ENCODE assay signal across 1 cellular context in the genomic region with DNA sequence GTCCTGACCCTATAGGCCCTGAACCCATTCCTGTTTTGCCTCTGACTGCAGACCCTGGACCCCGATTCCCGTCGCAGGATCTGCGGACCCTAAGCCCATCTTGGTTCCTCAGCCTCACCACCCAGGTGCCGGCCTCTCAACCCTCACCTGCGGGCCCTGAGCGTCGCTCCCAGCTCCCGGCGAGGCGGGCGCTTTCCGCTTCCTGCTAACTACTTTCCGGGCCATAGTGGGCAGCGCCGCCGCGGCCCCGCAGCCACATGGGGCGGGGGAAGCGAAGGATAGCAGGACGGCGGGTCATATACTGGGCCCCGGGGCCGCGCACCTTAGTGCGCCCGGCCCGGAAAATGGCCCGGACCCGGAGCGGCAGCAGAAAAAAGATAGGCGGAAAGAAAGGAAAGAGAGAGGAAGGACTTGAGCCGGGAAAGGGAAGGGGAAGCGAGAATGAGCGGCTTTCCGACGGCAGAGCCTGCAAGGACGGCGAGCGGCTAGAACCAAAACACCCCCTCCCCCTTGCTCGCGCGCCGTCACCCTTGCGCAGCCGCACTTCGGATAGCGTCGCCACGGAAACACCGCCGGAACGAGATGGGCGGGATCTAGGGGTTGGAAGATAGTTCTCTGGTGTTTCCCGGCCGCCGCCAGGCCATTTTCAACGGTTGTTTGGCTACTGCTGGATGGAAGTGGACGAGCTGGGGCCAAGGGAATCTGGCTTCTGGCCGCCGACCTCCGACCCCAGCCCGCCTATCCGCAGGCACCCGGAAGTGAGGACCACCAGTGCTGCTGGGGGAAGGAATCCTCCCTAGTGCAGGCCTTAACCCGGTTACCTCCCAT.
TF ChIP-seq lines count a peak whose summit lies in the region.

Gene DCAF12, minus strand, starts transcription at position 492 of the 828 bp plus-strand sequence. Its CDS starts 267 bp downstream, at position 225.

TF ChIP-seq in HepG2, 621 proteins besides CTCF, POLR2A, EP300 and RAD21 (continued from another document and continues in another):
- TF ChIP-seq, protein P1, sequence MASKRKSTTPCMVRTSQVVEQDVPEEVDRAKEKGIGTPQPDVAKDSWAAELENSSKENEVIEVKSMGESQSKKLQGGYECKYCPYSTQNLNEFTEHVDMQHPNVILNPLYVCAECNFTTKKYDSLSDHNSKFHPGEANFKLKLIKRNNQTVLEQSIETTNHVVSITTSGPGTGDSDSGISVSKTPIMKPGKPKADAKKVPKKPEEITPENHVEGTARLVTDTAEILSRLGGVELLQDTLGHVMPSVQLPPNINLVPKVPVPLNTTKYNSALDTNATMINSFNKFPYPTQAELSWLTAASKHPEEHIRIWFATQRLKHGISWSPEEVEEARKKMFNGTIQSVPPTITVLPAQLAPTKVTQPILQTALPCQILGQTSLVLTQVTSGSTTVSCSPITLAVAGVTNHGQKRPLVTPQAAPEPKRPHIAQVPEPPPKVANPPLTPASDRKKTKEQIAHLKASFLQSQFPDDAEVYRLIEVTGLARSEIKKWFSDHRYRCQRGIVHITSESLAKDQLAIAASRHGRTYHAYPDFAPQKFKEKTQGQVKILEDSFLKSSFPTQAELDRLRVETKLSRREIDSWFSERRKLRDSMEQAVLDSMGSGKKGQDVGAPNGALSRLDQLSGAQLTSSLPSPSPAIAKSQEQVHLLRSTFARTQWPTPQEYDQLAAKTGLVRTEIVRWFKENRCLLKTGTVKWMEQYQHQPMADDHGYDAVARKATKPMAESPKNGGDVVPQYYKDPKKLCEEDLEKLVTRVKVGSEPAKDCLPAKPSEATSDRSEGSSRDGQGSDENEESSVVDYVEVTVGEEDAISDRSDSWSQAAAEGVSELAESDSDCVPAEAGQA (IDR thresholded peaks at IDR 0.05; ENCODE audit: low read depth), result no peak; the same call in 1 of the 2 replicates
- TF ChIP-seq, protein P1 (CRISPR knock-in tag; IDR thresholded peaks at IDR 0.05; ENCODE audit: borderline replicate concordance), result no peak
- no peak for TF ChIP-seq FOXA1 (IDR thresholded peaks at IDR 0.05)
- TF ChIP-seq FOXA1 (CRISPR knock-in tag; IDR thresholded peaks at IDR 0.05), result 0 out of 2 replicates have a peak, but pooled peaks have one; percentile 1
- TF ChIP-seq, protein P2, sequence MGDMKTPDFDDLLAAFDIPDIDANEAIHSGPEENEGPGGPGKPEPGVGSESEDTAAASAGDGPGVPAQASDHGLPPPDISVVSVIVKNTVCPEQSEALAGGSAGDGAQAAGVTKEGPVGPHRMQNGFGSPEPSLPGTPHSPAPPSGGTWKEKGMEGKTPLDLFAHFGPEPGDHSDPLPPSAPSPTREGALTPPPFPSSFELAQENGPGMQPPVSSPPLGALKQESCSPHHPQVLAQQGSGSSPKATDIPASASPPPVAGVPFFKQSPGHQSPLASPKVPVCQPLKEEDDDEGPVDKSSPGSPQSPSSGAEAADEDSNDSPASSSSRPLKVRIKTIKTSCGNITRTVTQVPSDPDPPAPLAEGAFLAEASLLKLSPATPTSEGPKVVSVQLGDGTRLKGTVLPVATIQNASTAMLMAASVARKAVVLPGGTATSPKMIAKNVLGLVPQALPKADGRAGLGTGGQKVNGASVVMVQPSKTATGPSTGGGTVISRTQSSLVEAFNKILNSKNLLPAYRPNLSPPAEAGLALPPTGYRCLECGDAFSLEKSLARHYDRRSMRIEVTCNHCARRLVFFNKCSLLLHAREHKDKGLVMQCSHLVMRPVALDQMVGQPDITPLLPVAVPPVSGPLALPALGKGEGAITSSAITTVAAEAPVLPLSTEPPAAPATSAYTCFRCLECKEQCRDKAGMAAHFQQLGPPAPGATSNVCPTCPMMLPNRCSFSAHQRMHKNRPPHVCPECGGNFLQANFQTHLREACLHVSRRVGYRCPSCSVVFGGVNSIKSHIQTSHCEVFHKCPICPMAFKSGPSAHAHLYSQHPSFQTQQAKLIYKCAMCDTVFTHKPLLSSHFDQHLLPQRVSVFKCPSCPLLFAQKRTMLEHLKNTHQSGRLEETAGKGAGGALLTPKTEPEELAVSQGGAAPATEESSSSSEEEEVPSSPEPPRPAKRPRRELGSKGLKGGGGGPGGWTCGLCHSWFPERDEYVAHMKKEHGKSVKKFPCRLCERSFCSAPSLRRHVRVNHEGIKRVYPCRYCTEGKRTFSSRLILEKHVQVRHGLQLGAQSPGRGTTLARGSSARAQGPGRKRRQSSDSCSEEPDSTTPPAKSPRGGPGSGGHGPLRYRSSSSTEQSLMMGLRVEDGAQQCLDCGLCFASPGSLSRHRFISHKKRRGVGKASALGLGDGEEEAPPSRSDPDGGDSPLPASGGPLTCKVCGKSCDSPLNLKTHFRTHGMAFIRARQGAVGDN (CRISPR knock-in tag; IDR thresholded peaks at IDR 0.05), result peak; percentile 99
- no peak for TF ChIP-seq MAF1 (CRISPR knock-in tag; IDR thresholded peaks at IDR 0.05; ENCODE audit: borderline replicate concordance)
- TF ChIP-seq, protein P3, sequence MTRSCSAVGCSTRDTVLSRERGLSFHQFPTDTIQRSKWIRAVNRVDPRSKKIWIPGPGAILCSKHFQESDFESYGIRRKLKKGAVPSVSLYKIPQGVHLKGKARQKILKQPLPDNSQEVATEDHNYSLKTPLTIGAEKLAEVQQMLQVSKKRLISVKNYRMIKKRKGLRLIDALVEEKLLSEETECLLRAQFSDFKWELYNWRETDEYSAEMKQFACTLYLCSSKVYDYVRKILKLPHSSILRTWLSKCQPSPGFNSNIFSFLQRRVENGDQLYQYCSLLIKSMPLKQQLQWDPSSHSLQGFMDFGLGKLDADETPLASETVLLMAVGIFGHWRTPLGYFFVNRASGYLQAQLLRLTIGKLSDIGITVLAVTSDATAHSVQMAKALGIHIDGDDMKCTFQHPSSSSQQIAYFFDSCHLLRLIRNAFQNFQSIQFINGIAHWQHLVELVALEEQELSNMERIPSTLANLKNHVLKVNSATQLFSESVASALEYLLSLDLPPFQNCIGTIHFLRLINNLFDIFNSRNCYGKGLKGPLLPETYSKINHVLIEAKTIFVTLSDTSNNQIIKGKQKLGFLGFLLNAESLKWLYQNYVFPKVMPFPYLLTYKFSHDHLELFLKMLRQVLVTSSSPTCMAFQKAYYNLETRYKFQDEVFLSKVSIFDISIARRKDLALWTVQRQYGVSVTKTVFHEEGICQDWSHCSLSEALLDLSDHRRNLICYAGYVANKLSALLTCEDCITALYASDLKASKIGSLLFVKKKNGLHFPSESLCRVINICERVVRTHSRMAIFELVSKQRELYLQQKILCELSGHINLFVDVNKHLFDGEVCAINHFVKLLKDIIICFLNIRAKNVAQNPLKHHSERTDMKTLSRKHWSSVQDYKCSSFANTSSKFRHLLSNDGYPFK (CRISPR knock-in tag; IDR thresholded peaks at IDR 0.05; ENCODE audit: borderline replicate concordance), result peak; percentile 72; the same call in 1 of the 2 replicates
- TF ChIP-seq, protein P4, sequence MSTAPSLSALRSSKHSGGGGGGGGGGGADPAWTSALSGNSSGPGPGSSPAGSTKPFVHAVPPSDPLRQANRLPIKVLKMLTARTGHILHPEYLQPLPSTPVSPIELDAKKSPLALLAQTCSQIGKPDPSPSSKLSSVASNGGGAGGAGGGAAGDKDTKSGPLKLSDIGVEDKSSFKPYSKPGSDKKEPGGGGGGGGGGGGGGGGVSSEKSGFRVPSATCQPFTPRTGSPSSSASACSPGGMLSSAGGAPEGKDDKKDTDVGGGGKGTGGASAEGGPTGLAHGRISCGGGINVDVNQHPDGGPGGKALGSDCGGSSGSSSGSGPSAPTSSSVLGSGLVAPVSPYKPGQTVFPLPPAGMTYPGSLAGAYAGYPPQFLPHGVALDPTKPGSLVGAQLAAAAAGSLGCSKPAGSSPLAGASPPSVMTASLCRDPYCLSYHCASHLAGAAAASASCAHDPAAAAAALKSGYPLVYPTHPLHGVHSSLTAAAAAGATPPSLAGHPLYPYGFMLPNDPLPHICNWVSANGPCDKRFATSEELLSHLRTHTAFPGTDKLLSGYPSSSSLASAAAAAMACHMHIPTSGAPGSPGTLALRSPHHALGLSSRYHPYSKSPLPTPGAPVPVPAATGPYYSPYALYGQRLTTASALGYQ (CRISPR knock-in tag; IDR thresholded peaks at IDR 0.05), result no peak
- TF ChIP-seq CENPT (CRISPR knock-in tag; IDR thresholded peaks at IDR 0.05; ENCODE audit: low read depth), result no peak
- TF ChIP-seq ZUFSP (CRISPR knock-in tag; IDR thresholded peaks at IDR 0.05; ENCODE audit: borderline replicate concordance), result no peak
- peak; percentile 85 for TF ChIP-seq ZNF782 (CRISPR knock-in tag; IDR thresholded peaks at IDR 0.05; ENCODE audit: borderline replicate concordance)
- no peak for TF ChIP-seq ZMYM2 (CRISPR knock-in tag; IDR thresholded peaks at IDR 0.05)
- no peak for TF ChIP-seq ZNF329 (CRISPR knock-in tag; IDR thresholded peaks at IDR 0.05; ENCODE audit: low read depth)
- TF ChIP-seq NR2F6 (IDR thresholded peaks at IDR 0.05), result no peak
- TF ChIP-seq NR2F6 (CRISPR knock-in tag; IDR thresholded peaks at IDR 0.05), result peak; percentile 7; the same call in 1 of the 2 replicates
- TF ChIP-seq ATF7-NPFF (CRISPR knock-in tag; IDR thresholded peaks at IDR 0.05; ENCODE audit: low read depth), result no peak
- no peak; the same call in 1 of the 2 replicates for TF ChIP-seq MTF1 (CRISPR knock-in tag; IDR thresholded peaks at IDR 0.05)
- TF ChIP-seq, protein P5, sequence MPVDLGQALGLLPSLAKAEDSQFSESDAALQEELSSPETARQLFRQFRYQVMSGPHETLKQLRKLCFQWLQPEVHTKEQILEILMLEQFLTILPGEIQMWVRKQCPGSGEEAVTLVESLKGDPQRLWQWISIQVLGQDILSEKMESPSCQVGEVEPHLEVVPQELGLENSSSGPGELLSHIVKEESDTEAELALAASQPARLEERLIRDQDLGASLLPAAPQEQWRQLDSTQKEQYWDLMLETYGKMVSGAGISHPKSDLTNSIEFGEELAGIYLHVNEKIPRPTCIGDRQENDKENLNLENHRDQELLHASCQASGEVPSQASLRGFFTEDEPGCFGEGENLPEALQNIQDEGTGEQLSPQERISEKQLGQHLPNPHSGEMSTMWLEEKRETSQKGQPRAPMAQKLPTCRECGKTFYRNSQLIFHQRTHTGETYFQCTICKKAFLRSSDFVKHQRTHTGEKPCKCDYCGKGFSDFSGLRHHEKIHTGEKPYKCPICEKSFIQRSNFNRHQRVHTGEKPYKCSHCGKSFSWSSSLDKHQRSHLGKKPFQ (CRISPR knock-in tag; IDR thresholded peaks at IDR 0.05; ENCODE audit: insufficient replicate concordance), result peak; percentile 21
- TF ChIP-seq ZNF552 (CRISPR knock-in tag; IDR thresholded peaks at IDR 0.05; ENCODE audit: borderline replicate concordance), result peak; percentile 22; the same call in 1 of the 2 replicates
- TF ChIP-seq, protein P6, sequence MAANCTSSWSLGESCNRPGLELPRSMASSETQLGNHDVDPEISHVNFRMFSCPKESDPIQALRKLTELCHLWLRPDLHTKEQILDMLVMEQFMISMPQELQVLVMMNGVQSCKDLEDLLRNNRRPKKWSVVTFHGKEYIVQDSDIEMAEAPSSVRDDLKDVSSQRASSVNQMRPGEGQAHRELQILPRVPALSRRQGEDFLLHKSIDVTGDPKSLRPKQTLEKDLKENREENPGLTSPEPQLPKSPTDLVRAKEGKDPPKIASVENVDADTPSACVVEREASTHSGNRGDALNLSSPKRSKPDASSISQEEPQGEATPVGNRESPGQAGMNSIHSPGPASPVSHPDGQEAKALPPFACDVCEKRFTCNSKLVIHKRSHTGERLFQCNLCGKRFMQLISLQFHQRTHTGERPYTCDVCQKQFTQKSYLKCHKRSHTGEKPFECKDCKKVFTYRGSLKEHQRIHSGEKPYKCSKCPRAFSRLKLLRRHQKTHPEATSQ (CRISPR knock-in tag; IDR thresholded peaks at IDR 0.05; ENCODE audit: borderline replicate concordance), result peak; percentile 75; the same call in 1 of the 2 replicates
- no peak for TF ChIP-seq ZNF10 (CRISPR knock-in tag; IDR thresholded peaks at IDR 0.05; ENCODE audit: borderline replicate concordance, low read depth)
- no peak for TF ChIP-seq JDP2 (CRISPR knock-in tag; IDR thresholded peaks at IDR 0.05; ENCODE audit: borderline replicate concordance)
- TF ChIP-seq HOXD1 (CRISPR knock-in tag; IDR thresholded peaks at IDR 0.05), result no peak
- TF ChIP-seq ZBTB7A (CRISPR knock-in tag; IDR thresholded peaks at IDR 0.05), result no peak; the same call in 1 of the 2 replicates
- TF ChIP-seq MAFG (CRISPR knock-in tag; IDR thresholded peaks at IDR 0.05), result no peak
- TF ChIP-seq TSC22D2 (CRISPR knock-in tag; IDR thresholded peaks at IDR 0.05; ENCODE audit: borderline replicate concordance), result 0 out of 2 replicates have a peak, but pooled peaks have one; percentile 23
- TF ChIP-seq, protein P7, sequence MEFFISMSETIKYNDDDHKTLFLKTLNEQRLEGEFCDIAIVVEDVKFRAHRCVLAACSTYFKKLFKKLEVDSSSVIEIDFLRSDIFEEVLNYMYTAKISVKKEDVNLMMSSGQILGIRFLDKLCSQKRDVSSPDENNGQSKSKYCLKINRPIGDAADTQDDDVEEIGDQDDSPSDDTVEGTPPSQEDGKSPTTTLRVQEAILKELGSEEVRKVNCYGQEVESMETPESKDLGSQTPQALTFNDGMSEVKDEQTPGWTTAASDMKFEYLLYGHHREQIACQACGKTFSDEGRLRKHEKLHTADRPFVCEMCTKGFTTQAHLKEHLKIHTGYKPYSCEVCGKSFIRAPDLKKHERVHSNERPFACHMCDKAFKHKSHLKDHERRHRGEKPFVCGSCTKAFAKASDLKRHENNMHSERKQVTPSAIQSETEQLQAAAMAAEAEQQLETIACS (CRISPR knock-in tag; IDR thresholded peaks at IDR 0.05), result no peak
- TF ChIP-seq CHD4 (IDR thresholded peaks at IDR 0.05; ENCODE audit: borderline replicate concordance, low read length), result 0 out of 2 replicates have a peak, but pooled peaks have one; percentile 28
- TF ChIP-seq RFX5 (IDR thresholded peaks at IDR 0.05; ENCODE audit: low read depth, low read length), result no peak
